1 cellular context compared by ENCODE assay signal in the genomic region with DNA sequence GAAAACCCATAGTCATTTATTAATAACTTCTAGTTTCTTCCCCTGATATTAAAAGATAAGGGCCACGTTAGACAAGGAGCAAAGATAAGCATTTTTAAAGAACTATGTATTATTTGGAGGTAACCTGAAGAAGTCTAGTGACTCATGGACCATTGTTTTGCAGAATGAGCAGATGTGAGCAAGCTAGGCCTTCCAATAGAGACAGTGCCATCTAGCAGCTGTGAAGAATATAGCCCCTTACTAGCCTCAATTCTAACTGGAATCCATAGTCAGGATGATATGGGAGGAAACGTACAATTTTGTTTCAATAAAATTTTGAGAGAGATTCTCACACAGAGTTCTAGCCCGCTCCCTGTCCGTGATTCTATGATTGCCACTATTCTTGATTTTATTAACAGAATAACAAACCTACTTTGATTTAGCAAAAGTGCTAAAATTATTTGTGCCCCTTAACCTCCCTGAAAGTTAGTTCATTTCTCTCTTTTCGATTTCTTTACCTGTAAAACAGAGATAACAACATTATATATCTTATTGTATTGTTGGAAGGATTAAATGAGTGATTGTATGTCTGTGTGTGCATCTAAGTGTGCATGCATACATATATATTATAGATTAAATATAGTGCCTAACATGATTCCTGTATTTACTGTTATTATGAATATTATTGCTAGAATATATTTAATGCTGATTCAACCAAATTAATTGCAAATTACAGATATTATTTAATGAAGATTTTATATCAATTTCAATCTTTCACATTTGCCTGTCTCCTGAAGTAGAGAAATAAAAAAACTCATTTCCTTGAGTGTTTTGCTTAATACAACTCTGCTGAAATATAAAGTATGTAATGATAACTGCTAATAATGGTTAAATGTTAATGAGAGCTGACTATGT.
A peak's percentile ranks its signal among the peaks of the same experiment; 100 is the strongest.
TF ChIP-seq lines count a peak whose summit lies in the region.

No MANE protein-coding gene starts in this region.

TF ChIP-seq in endothelial cell of umbilical vein, 7 proteins besides CTCF, POLR2A, EP300 and RAD21:
- TF ChIP-seq EZH2 (IDR thresholded peaks at IDR 0.05; ENCODE audit: borderline replicate concordance, low read depth, low read length, severe bottlenecking) (no peak), FOS (IDR thresholded peaks at IDR 0.05; ENCODE audit: borderline replicate concordance, insufficient read depth, low read length) (peak; percentile 74), JUN (IDR thresholded peaks at IDR 0.05; ENCODE audit: borderline replicate concordance, insufficient read depth, insufficient read length, low read depth) (peak; percentile 36), POLR2AphosphoS5 (IDR thresholded peaks at IDR 0.05; ENCODE audit: insufficient read depth, low read depth, low read length) (no peak), GATA2 (IDR thresholded peaks at IDR 0.05; ENCODE audit: insufficient read depth, insufficient read length, low read depth, low read length) (no peak), MYC (IDR thresholded peaks at IDR 0.05; ENCODE audit: low read depth, low read length) (no peak)
- TF ChIP-seq, protein P1, sequence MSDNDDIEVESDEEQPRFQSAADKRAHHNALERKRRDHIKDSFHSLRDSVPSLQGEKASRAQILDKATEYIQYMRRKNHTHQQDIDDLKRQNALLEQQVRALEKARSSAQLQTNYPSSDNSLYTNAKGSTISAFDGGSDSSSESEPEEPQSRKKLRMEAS (IDR thresholded peaks at IDR 0.05; ENCODE audit: insufficient read depth, insufficient read length), result no peak
